ENCODE assay signal across 1 cellular context in the genomic region with DNA sequence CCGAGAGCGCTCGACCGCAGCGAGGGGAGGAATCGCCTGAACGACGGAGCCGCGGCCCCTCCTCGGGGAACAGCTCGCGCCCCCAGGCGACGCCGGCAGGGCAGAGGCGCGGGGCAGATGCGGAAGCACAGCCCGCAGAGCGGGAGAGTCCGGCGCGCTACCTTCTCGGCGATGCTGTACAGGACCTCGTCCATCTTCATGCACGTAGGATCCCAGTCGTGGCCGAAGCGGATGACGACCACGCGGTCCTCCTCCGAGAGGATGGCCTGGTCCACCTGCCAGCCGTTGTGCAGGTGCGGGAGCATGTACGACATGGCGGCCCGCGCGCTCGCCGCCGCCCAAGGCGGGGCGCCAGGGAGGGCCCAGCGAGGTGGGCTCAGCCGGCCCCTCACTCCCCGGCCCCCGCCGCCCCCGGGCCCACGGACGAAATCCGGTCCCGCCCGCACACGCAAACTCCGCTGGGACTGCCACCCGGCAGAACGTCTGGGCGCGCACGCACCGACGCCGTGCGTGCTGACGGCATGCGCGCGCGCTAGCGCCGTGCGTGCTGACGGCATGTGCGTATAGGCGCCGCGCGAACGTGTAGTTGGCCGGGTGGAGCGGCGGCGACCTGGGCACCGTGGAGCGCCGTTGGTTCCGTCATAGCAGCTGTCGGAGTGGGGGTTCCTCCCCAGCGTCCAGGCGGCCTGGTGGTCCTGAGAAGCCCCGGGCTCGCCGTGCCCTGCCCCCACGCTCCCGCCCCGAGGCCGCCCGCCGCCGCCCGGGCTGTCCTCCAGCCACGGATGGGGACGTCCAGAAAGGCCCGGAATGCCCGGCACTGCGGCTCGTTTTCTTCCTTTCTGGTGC.
TF ChIP-seq lines count a peak whose summit lies in the region.

A gene with protein sequence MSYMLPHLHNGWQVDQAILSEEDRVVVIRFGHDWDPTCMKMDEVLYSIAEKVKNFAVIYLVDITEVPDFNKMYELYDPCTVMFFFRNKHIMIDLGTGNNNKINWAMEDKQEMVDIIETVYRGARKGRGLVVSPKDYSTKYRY (minus strand): TSS at position 485 of the 846 bp plus-strand sequence. CDS start 171 bp downstream, at position 314.

TF ChIP-seq in HepG2, 621 proteins besides CTCF, POLR2A, EP300 and RAD21 (continued from another document and continues in another):
- TF ChIP-seq, protein P1, sequence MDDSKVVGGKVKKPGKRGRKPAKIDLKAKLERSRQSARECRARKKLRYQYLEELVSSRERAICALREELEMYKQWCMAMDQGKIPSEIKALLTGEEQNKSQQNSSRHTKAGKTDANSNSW (CRISPR knock-in tag; IDR thresholded peaks at IDR 0.05; ENCODE audit: borderline replicate concordance): peak; percentile 85; the same call in 1 of the 2 replicates
- TF ChIP-seq ZNF317 (CRISPR knock-in tag; IDR thresholded peaks at IDR 0.05) (no peak), NRL (CRISPR knock-in tag; IDR thresholded peaks at IDR 0.05; ENCODE audit: borderline replicate concordance) (no peak; the same call in 1 of the 2 replicates), FLYWCH1 (CRISPR knock-in tag; IDR thresholded peaks at IDR 0.05) (0 out of 2 replicates have a peak, but pooled peaks have one; percentile 56), ARNT2 (CRISPR knock-in tag; IDR thresholded peaks at IDR 0.05; ENCODE audit: low read depth) (peak; percentile 84), PPARG (CRISPR knock-in tag; conservative IDR thresholded peaks at IDR 0.05) (no peak), MEF2D (CRISPR knock-in tag; IDR thresholded peaks at IDR 0.05) (peak; percentile 57; the same call in 1 of the 2 replicates), RNF2 (conservative IDR thresholded peaks at IDR 0.05; ENCODE audit: low read depth) (peak; percentile 74), ZNF598 (CRISPR knock-in tag; IDR thresholded peaks at IDR 0.05; ENCODE audit: borderline replicate concordance) (0 out of 2 replicates have a peak, but pooled peaks have one; percentile 59), NFYC (CRISPR knock-in tag; IDR thresholded peaks at IDR 0.05) (0 out of 2 replicates have a peak, but pooled peaks have one; percentile 43), MTA1 (CRISPR knock-in tag; IDR thresholded peaks at IDR 0.05; ENCODE audit: borderline replicate concordance) (peak; percentile 76; the same call in 1 of the 2 replicates), ATF7-NPFF (CRISPR knock-in tag; IDR thresholded peaks at IDR 0.05; ENCODE audit: low read depth) (peak; percentile 73), TBX2 (CRISPR knock-in tag; IDR thresholded peaks at IDR 0.05; ENCODE audit: borderline replicate concordance) (peak; percentile 87), ZNF468 (CRISPR knock-in tag; IDR thresholded peaks at IDR 0.05) (no peak), NFIB (CRISPR knock-in tag; IDR thresholded peaks at IDR 0.05; ENCODE audit: borderline replicate concordance) (no peak), TOE1 (CRISPR knock-in tag; IDR thresholded peaks at IDR 0.05) (peak; percentile 35; the same call in 1 of the 2 replicates), ZNF143 (CRISPR knock-in tag; IDR thresholded peaks at IDR 0.05) (peak; percentile 61), CREB1 (IDR thresholded peaks at IDR 0.05) (peak; percentile 84), CREB1 (CRISPR knock-in tag; IDR thresholded peaks at IDR 0.05) (no peak), SRSF9 (IDR thresholded peaks at IDR 0.05; ENCODE audit: borderline replicate concordance, insufficient read depth, low read depth, low read length, poor library complexity, severe bottlenecking) (no peak), ZNF441 (CRISPR knock-in tag; IDR thresholded peaks at IDR 0.05; ENCODE audit: borderline replicate concordance) (peak; percentile 58), ZNF782 (CRISPR knock-in tag; IDR thresholded peaks at IDR 0.05; ENCODE audit: borderline replicate concordance) (peak; percentile 67; the same call in 1 of the 2 replicates), ZNF34 (CRISPR knock-in tag; IDR thresholded peaks at IDR 0.05; ENCODE audit: borderline replicate concordance) (0 out of 2 replicates have a peak, but pooled peaks have one; percentile 22), TBP (CRISPR knock-in tag; IDR thresholded peaks at IDR 0.05) (0 out of 2 replicates have a peak, but pooled peaks have one; percentile 58), AKAP8 (CRISPR knock-in tag; IDR thresholded peaks at IDR 0.05) (peak; percentile 36), TCF12 (IDR thresholded peaks at IDR 0.05) (no peak), TCF12 (CRISPR knock-in tag; IDR thresholded peaks at IDR 0.05) (no peak; the same call in 1 of the 2 replicates), NR1H2 (CRISPR knock-in tag; IDR thresholded peaks at IDR 0.05; ENCODE audit: borderline replicate concordance, low read depth) (peak; percentile 89; the same call in 1 of the 2 replicates), NR2F2 (IDR thresholded peaks at IDR 0.05; ENCODE audit: borderline replicate concordance, low read depth) (no peak), DMAP1 (CRISPR knock-in tag; IDR thresholded peaks at IDR 0.05) (peak; percentile 83), ZNF713 (CRISPR knock-in tag; IDR thresholded peaks at IDR 0.05) (0 out of 2 replicates have a peak, but pooled peaks have one; percentile 61), CREM (IDR thresholded peaks at IDR 0.05) (peak; percentile 37; the same call in 1 of the 2 replicates), CREM (CRISPR knock-in tag; IDR thresholded peaks at IDR 0.05) (no peak)
- TF ChIP-seq, protein P2, sequence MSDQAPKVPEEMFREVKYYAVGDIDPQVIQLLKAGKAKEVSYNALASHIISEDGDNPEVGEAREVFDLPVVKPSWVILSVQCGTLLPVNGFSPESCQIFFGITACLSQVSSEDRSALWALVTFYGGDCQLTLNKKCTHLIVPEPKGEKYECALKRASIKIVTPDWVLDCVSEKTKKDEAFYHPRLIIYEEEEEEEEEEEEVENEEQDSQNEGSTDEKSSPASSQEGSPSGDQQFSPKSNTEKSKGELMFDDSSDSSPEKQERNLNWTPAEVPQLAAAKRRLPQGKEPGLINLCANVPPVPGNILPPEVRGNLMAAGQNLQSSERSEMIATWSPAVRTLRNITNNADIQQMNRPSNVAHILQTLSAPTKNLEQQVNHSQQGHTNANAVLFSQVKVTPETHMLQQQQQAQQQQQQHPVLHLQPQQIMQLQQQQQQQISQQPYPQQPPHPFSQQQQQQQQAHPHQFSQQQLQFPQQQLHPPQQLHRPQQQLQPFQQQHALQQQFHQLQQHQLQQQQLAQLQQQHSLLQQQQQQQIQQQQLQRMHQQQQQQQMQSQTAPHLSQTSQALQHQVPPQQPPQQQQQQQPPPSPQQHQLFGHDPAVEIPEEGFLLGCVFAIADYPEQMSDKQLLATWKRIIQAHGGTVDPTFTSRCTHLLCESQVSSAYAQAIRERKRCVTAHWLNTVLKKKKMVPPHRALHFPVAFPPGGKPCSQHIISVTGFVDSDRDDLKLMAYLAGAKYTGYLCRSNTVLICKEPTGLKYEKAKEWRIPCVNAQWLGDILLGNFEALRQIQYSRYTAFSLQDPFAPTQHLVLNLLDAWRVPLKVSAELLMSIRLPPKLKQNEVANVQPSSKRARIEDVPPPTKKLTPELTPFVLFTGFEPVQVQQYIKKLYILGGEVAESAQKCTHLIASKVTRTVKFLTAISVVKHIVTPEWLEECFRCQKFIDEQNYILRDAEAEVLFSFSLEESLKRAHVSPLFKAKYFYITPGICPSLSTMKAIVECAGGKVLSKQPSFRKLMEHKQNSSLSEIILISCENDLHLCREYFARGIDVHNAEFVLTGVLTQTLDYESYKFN (CRISPR knock-in tag; conservative IDR thresholded peaks at IDR 0.05): no peak
- TF ChIP-seq, protein P3, sequence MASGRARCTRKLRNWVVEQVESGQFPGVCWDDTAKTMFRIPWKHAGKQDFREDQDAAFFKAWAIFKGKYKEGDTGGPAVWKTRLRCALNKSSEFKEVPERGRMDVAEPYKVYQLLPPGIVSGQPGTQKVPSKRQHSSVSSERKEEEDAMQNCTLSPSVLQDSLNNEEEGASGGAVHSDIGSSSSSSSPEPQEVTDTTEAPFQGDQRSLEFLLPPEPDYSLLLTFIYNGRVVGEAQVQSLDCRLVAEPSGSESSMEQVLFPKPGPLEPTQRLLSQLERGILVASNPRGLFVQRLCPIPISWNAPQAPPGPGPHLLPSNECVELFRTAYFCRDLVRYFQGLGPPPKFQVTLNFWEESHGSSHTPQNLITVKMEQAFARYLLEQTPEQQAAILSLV (CRISPR knock-in tag; IDR thresholded peaks at IDR 0.05; ENCODE audit: borderline replicate concordance): peak; percentile 86; the same call in 1 of the 2 replicates
- TF ChIP-seq, protein P4, sequence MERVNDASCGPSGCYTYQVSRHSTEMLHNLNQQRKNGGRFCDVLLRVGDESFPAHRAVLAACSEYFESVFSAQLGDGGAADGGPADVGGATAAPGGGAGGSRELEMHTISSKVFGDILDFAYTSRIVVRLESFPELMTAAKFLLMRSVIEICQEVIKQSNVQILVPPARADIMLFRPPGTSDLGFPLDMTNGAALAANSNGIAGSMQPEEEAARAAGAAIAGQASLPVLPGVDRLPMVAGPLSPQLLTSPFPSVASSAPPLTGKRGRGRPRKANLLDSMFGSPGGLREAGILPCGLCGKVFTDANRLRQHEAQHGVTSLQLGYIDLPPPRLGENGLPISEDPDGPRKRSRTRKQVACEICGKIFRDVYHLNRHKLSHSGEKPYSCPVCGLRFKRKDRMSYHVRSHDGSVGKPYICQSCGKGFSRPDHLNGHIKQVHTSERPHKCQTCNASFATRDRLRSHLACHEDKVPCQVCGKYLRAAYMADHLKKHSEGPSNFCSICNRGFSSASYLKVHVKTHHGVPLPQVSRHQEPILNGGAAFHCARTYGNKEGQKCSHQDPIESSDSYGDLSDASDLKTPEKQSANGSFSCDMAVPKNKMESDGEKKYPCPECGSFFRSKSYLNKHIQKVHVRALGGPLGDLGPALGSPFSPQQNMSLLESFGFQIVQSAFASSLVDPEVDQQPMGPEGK (CRISPR knock-in tag; IDR thresholded peaks at IDR 0.05): peak; percentile 79
- TF ChIP-seq, protein P5, sequence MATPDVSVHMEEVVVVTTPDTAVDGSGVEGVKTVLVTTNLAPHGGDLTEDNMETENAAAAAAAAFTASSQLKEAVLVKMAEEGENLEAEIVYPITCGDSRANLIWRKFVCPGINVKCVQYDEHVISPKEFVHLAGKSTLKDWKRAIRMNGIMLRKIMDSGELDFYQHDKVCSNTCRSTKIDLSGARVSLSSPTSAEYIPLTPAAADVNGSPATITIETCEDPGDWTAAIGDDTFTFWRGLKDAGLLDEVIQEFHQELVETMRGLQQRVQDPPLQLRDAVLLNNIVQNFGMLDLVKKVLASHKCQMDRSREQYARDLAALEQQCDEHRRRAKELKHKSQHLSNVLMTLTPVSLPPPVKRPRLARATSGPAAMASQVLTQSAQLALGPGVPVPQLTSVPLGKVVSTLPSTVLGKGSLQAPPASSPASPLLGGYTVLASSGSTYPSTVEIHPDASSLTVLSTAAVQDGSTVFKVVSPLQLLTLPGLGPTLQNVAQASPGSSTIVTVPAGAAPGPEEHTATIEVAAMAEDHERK (CRISPR knock-in tag; IDR thresholded peaks at IDR 0.05; ENCODE audit: low read depth): peak; percentile 99
- TF ChIP-seq, protein P6, sequence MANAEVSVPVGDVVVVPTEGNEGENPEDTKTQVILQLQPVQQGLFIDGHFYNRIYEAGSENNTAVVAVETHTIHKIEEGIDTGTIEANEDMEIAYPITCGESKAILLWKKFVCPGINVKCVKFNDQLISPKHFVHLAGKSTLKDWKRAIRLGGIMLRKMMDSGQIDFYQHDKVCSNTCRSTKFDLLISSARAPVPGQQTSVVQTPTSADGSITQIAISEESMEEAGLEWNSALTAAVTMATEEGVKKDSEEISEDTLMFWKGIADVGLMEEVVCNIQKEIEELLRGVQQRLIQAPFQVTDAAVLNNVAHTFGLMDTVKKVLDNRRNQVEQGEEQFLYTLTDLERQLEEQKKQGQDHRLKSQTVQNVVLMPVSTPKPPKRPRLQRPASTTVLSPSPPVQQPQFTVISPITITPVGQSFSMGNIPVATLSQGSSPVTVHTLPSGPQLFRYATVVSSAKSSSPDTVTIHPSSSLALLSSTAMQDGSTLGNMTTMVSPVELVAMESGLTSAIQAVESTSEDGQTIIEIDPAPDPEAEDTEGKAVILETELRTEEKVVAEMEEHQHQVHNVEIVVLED (CRISPR knock-in tag; IDR thresholded peaks at IDR 0.05; ENCODE audit: borderline replicate concordance): peak; percentile 99
- TF ChIP-seq, protein P7, sequence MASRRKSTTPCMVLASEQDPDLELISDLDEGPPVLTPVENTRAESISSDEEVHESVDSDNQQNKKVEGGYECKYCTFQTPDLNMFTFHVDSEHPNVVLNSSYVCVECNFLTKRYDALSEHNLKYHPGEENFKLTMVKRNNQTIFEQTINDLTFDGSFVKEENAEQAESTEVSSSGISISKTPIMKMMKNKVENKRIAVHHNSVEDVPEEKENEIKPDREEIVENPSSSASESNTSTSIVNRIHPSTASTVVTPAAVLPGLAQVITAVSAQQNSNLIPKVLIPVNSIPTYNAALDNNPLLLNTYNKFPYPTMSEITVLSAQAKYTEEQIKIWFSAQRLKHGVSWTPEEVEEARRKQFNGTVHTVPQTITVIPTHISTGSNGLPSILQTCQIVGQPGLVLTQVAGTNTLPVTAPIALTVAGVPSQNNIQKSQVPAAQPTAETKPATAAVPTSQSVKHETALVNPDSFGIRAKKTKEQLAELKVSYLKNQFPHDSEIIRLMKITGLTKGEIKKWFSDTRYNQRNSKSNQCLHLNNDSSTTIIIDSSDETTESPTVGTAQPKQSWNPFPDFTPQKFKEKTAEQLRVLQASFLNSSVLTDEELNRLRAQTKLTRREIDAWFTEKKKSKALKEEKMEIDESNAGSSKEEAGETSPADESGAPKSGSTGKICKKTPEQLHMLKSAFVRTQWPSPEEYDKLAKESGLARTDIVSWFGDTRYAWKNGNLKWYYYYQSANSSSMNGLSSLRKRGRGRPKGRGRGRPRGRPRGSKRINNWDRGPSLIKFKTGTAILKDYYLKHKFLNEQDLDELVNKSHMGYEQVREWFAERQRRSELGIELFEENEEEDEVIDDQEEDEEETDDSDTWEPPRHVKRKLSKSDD (CRISPR knock-in tag; IDR thresholded peaks at IDR 0.05; ENCODE audit: low read depth): peak; percentile 72; the same call in 1 of the 2 replicates
- TF ChIP-seq, protein P8, sequence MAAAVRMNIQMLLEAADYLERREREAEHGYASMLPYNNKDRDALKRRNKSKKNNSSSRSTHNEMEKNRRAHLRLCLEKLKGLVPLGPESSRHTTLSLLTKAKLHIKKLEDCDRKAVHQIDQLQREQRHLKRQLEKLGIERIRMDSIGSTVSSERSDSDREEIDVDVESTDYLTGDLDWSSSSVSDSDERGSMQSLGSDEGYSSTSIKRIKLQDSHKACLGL (CRISPR knock-in tag; IDR thresholded peaks at IDR 0.05): peak; percentile 92
- TF ChIP-seq, protein P9, sequence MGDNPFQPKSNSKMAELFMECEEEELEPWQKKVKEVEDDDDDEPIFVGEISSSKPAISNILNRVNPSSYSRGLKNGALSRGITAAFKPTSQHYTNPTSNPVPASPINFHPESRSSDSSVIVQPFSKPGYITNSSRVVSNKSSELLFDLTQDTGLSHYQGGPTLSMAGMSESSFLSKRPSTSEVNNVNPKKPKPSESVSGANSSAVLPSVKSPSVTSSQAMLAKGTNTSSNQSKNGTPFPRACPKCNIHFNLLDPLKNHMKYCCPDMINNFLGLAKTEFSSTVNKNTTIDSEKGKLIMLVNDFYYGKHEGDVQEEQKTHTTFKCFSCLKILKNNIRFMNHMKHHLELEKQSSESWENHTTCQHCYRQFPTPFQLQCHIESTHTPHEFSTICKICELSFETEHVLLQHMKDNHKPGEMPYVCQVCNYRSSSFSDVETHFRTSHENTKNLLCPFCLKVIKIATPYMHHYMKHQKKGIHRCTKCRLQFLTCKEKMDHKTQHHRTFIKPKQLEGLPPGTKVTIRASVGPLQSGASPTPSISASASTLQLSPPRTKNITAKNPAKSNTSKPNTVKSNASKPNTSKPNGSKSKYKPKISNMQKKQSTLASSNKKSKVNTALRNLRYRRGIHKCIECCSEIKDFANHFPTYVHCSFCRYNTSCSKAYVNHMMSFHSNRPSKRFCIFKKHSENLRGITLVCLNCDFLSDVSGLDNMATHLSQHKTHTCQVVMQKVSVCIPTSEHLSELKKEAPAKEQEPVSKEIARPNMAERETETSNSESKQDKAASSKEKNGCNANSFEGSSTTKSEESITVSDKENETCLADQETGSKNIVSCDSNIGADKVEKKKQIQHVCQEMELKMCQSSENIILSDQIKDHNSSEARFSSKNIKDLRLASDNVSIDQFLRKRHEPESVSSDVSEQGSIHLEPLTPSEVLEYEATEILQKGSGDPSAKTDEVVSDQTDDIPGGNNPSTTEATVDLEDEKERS (CRISPR knock-in tag; IDR thresholded peaks at IDR 0.05): peak; percentile 40; the same call in 1 of the 2 replicates
